ENCODE assay signal across 16 cellular contexts in the genomic region with DNA sequence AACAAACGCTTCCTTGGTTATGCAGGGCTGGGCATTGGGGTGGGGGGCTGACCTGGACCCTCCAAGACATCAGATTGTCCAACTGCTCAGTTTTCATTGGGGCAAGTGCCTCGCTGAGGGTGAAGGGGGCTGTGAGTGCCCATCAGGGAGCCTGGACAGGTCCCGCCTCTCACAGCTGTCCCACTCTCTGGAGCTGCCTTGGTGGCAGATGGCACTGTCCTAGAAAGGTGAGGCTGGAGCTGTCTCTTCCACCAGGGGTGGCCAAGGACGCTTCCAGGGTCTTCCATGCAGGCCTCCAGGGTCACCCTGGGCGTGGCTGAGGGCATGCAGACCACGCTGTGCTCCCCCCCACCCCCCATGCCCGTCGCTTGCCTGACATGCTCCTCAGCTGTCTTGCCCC. TPM values are rescaled to one million over a fixed set of nuclear protein-coding genes. Genes with fewer than 3 reads are reported as not detected.
DNase-seq lines count a peak whose midpoint lies in the region; ATAC-seq and TF ChIP-seq lines count a peak whose summit lies in the region.
"Had no signal": no experiment of that assay in that cellular context is flagged by ENCODE, and none has a peak within 500 bp of the region (broad histone marks: within the 10 kb centered on the region; RNA-seq: fewer than 3 reads in every experiment).

No MANE protein-coding gene starts in this region.

- H3K9me2 ChIP-seq in GM23338 (ENCODE audit: insufficient read depth) = no peaks in the 10 kb centered on the region
- no peaks in the 10 kb centered on the region for H3K9me2 ChIP-seq in hepatocyte (replicated peaks; ENCODE audit: insufficient read depth)

- H4K20me1 ChIP-seq in GM23338 (replicated peaks; ENCODE audit: insufficient read depth) (no peaks in the 10 kb centered on the region), hepatocyte (ENCODE audit: insufficient read depth, poor library complexity, severe bottlenecking) (no peaks in the 10 kb centered on the region)

- H3K4me1 ChIP-seq in GM23338 (ENCODE audit: insufficient read depth) (peaks cover 17% of the 10 kb centered on the region), hepatocyte (ENCODE audit: insufficient read depth) (peaks cover 53% of the 10 kb centered on the region), gastrocnemius medialis (peaks cover 0 to 11% of the 10 kb centered on the region in 2 donors)

- H3K4me3 Mint-ChIP-seq in GM23338 = no peak overlapping the region
- H3K4me3 Mint-ChIP-seq: CD4-positive, alpha-beta T cell; HFFc6 had no signal

- H3K4me3 ChIP-seq in GM23338 (no peak overlapping the region), hepatocyte (no peak overlapping the region), gastrocnemius medialis (no peak overlapping the region)

- H3F3A ChIP-seq in GM23338 (replicated peaks; ENCODE audit: low read depth) = no peaks in the 10 kb centered on the region

- no peak overlapping the region; the same call in 1 of the 2 replicates for H3K27ac Mint-ChIP-seq in GM23338
- H3K27ac Mint-ChIP-seq: CD4-positive, alpha-beta T cell had no signal

- peak overlapping the region; percentile 38; the same call in 1 of the 2 replicates for H3K4me2 ChIP-seq in GM23338
- peak overlapping the region; percentile 83 for H3K4me2 ChIP-seq in hepatocyte

- no peak for DNase-seq in GM23338 (ENCODE audit: low spot score)
- DNase-seq in NCI-H524 treated with DMSO at 0.1 percent for 48 hours (lab: John Stamatoyannopoulos, UW) = peak; percentile 54
- no peak for DNase-seq in hepatocyte (ENCODE audit: low spot score)
- DNase-seq in gastrocnemius medialis = no peak
- DNase-seq in NCI-H526 (lab: John Stamatoyannopoulos, UW) = no peak
- DNase-seq: activated naive CD4-positive, alpha-beta T cell; CD4-positive, alpha-beta T cell; Karpas-422; NCI-H1436; NCI-H345; nucleus accumbens; stimulated activated naive CD8-positive, alpha-beta T cell treated with anti-CD3 and anti-CD28 coated beads, Interleukin-15, Interleukin-2, amounts not matched to agents 100 U/mL and 50 U/mL, for 24 hours had no signal

- H3K27me3 ChIP-seq in GM23338 (ENCODE audit: insufficient read depth) (no peaks in the 10 kb centered on the region), hepatocyte (no peaks in the 10 kb centered on the region), gastrocnemius medialis (no peaks in the 10 kb centered on the region)

- H3K9me3 ChIP-seq in hepatocyte (ENCODE audit: low read depth) (no peaks in the 10 kb centered on the region), gastrocnemius medialis (no peaks in the 10 kb centered on the region)

- ATAC-seq in GM23338 (no peak), gastrocnemius medialis (no peak), HG03097 (IDR thresholded peaks at IDR 0.05; ENCODE audit: low FRiP score, unreplicated experiment) (no peak), HG02852 (IDR thresholded peaks at IDR 0.05; ENCODE audit: unreplicated experiment) (no peak)
- ATAC-seq: PC-3; stimulated activated naive CD8-positive, alpha-beta T cell treated with anti-CD3 and anti-CD28 coated beads, Interleukin-15, Interleukin-2, amounts not matched to agents 100 U/mL and 50 U/mL, for 24 hours had no signal

- intact Hi-C loops in gastrocnemius medialis (cut with DNase I; ENCODE audit: low total_unique reads) = no loop called here

- H3K36me3 Mint-ChIP-seq in GM23338 (ENCODE audit: low read depth) = no peaks in the 10 kb centered on the region

- in situ Hi-C loops in gastrocnemius medialis (cut with MboI; ENCODE audit: low sequenced_read_pairs in 4 of 4) = no loop called here

- H3K36me3 ChIP-seq in GM23338 (ENCODE audit: insufficient read depth) = no peaks in the 10 kb centered on the region
- no peaks in the 10 kb centered on the region for H3K36me3 ChIP-seq in hepatocyte (replicated peaks; ENCODE audit: insufficient read depth, low read depth)
- H3K36me3 ChIP-seq in gastrocnemius medialis = no peaks in the 10 kb centered on the region

- peaks cover 37% of the 10 kb centered on the region for H3K4me1 Mint-ChIP-seq in GM23338

- no peaks in the 10 kb centered on the region for H3K9me3 Mint-ChIP-seq in GM23338
- H3K9me3 Mint-ChIP-seq: CD4-positive, alpha-beta T cell; HFFc6 had no signal

- H2AFZ ChIP-seq in GM23338 = peak overlapping the region; percentile 83; the same call in 1 of the 2 replicates
- H2AFZ ChIP-seq in hepatocyte = no peak overlapping the region

- H3K27ac ChIP-seq in GM23338 (ENCODE audit: low read depth) = no peak overlapping the region
- peak overlapping the region; percentile 83 for H3K27ac ChIP-seq in hepatocyte
- H3K27ac ChIP-seq in gastrocnemius medialis = peak overlapping the region in 3 of 4 donors; percentile 73 to 79 (median 77)

- TF ChIP-seq CTCF in GM23338 (conservative IDR thresholded peaks at IDR 0.05; ENCODE audit: low read depth in 2 of 2) = no peak
- no peak for TF ChIP-seq CTCF in hepatocyte (IDR thresholded peaks at IDR 0.05; ENCODE audit: poor library complexity)
- TF ChIP-seq CTCF in gastrocnemius medialis (IDR thresholded peaks at IDR 0.05 in 4 of 5, conservative IDR thresholded peaks at IDR 0.05 in 1 of 5) = no peak

- H3K27me3 Mint-ChIP-seq in GM23338 (ENCODE audit: insufficient read depth, low read depth, poor library complexity) = peaks cover 12% of the 10 kb centered on the region
- H3K27me3 Mint-ChIP-seq: CD4-positive, alpha-beta T cell had no signal

- H3K79me2 ChIP-seq in GM23338 (replicated peaks; ENCODE audit: insufficient read depth) (no peaks in the 10 kb centered on the region), hepatocyte (no peaks in the 10 kb centered on the region)

- no peak for TF ChIP-seq POLR2A in gastrocnemius medialis (IDR thresholded peaks at IDR 0.05)

- WGBS in hepatocyte (ENCODE audit: low lambda C conversion rate, missing lambda C conversion rate) = 74% methylated on average over 8 of the region's 8 CpGs

TF ChIP-seq in GM23338, 12 proteins besides CTCF, POLR2A, EP300 and RAD21 (continues in another document):
- TF ChIP-seq, protein P1, sequence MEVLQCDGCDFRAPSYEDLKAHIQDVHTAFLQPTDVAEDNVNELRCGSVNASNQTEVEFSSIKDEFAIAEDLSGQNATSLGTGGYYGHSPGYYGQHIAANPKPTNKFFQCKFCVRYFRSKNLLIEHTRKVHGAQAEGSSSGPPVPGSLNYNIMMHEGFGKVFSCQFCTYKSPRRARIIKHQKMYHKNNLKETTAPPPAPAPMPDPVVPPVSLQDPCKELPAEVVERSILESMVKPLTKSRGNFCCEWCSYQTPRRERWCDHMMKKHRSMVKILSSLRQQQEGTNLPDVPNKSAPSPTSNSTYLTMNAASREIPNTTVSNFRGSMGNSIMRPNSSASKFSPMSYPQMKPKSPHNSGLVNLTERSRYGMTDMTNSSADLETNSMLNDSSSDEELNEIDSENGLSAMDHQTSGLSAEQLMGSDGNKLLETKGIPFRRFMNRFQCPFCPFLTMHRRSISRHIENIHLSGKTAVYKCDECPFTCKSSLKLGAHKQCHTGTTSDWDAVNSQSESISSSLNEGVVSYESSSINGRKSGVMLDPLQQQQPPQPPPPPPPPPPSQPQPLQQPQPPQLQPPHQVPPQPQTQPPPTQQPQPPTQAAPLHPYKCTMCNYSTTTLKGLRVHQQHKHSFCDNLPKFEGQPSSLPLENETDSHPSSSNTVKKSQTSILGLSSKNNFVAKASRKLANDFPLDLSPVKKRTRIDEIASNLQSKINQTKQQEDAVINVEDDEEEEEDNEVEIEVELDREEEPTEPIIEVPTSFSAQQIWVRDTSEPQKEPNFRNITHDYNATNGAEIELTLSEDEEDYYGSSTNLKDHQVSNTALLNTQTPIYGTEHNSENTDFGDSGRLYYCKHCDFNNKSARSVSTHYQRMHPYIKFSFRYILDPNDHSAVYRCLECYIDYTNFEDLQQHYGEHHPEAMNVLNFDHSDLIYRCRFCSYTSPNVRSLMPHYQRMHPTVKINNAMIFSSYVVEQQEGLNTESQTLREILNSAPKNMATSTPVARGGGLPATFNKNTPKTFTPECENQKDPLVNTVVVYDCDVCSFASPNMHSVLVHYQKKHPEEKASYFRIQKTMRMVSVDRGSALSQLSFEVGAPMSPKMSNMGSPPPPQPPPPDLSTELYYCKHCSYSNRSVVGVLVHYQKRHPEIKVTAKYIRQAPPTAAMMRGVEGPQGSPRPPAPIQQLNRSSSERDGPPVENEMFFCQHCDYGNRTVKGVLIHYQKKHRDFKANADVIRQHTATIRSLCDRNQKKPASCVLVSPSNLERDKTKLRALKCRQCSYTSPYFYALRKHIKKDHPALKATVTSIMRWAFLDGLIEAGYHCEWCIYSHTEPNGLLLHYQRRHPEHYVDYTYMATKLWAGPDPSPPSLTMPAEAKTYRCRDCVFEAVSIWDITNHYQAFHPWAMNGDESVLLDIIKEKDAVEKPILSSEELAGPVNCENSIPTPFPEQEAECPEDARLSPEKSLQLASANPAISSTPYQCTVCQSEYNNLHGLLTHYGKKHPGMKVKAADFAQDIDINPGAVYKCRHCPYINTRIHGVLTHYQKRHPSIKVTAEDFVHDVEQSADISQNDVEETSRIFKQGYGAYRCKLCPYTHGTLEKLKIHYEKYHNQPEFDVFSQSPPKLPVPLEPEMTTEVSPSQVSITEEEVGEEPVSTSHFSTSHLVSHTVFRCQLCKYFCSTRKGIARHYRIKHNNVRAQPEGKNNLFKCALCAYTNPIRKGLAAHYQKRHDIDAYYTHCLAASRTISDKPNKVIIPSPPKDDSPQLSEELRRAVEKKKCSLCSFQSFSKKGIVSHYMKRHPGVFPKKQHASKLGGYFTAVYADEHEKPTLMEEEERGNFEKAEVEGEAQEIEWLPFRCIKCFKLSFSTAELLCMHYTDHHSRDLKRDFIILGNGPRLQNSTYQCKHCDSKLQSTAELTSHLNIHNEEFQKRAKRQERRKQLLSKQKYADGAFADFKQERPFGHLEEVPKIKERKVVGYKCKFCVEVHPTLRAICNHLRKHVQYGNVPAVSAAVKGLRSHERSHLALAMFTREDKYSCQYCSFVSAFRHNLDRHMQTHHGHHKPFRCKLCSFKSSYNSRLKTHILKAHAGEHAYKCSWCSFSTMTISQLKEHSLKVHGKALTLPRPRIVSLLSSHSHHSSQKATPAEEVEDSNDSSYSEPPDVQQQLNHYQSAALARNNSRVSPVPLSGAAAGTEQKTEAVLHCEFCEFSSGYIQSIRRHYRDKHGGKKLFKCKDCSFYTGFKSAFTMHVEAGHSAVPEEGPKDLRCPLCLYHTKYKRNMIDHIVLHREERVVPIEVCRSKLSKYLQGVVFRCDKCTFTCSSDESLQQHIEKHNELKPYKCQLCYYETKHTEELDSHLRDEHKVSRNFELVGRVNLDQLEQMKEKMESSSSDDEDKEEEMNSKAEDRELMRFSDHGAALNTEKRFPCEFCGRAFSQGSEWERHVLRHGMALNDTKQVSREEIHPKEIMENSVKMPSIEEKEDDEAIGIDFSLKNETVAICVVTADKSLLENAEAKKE (CRISPR knock-in tag; IDR thresholded peaks at IDR 0.05) = no peak
- no peak for TF ChIP-seq EZH2 (IDR thresholded peaks at IDR 0.05; ENCODE audit: low read depth, unreplicated experiment)
- TF ChIP-seq EZH2phosphoT487 (IDR thresholded peaks at IDR 0.05; ENCODE audit: unreplicated experiment) = no peak
- no peak for TF ChIP-seq ZNF331 (CRISPR knock-in tag; IDR thresholded peaks at IDR 0.05; ENCODE audit: low read depth)
- no peak for TF ChIP-seq NANOG (IDR thresholded peaks at IDR 0.05; ENCODE audit: borderline replicate concordance)

RNA-seq across cellular contexts. Expression of gene CCDC188, which starts 53.4 kb away (rescaled TPM):
- not detected in 2 replicates for total RNA-seq in GM23338 (2014; rRNA removed; shearing (Covaris generic))
- polyA plus RNA-seq in GM23338 (2016; fragmentation: Nextera tagmentation; extraction: Ambion mirVana) (not detected in 2 replicates), hepatocyte (not detected in 2 replicates)
- total RNA-seq in hepatocyte (not detected in 2 replicates), gastrocnemius medialis (1 to 10 TPM in 1 of 4 donors, under 1 TPM in 1, not detected in 2; 0.82 to 3.5 TPM)
- total RNA-seq: CD4-positive, alpha-beta T cell; PC-3 had no signal
